1 cellular context compared by ENCODE assay signal in the genomic region with DNA sequence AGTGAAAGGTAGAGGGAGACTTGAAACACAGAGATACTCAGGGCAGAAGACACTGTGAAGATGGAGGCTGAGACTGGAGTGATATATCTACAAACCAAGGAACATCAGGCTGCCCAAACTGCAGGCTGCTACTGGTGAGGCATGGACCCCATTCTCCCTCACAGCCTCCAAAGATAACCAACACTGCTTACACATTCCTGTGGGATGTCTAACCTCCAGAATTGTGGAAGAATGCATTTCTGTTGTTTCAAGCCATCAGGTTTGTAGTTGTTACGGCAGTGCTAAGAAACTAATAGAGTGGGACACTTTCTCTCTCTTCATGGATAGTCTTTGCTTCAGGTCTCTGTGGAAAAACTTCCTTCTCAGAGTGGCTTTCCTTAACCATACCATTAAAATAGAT.
TF ChIP-seq lines count a peak whose summit lies in the region.

No MANE protein-coding gene starts in this region.

TF ChIP-seq in IMR-90, 13 proteins besides CTCF, POLR2A, EP300 and RAD21:
- TF ChIP-seq MXI1 (IDR thresholded peaks at IDR 0.05; ENCODE audit: borderline replicate concordance, low read depth, low read length) = no peak
- no peak for TF ChIP-seq CHD1 (IDR thresholded peaks at IDR 0.05; ENCODE audit: low read depth, low read length)
